Comparison of ENCODE assay signal across 12 cellular contexts in the genomic region with DNA sequence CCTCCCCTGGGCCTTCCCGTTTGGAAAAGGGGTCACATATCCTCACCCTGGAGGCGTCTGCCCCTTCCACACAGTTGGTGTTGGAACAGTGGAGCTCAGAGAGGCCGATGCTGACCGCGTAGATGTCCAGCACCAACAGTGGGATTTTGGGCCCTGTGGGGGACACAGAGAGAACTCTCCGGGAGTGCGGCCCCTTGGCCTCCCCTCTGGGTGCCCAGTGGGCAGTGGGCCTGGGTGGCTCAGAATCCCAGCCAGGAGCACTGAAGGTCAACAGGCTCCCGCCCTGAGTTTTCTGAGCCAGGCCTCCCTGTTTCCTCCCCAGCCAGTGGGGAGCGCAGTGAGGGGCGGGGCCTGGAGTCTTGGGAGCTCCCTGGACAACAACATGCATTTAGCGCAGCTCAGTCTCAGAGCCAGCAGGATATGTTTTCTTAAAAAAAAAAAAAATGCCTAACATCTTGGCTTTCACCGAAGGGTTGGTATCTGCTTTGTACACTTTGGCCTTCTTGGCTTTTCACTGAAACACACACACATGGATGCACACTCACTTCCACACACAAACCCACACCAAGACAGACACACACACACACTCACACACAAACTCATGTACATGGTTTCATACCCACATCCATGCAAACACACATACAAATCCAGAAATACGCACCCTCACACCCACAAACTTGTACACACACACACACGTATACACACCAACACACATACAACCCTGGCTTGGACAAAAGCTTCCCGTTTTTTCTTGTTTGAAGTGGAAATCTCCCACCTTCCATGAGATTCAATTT. TPM values are rescaled to one million over a fixed set of nuclear protein-coding genes. Genes with fewer than 3 reads are reported as not detected.
DNase-seq lines count a peak whose midpoint lies in the region; TF ChIP-seq lines count a peak whose summit lies in the region.
"Had no signal": no experiment of that assay in that cellular context is flagged by ENCODE, and none has a peak within 500 bp of the region (broad histone marks: within the 10 kb centered on the region; RNA-seq: fewer than 3 reads in every experiment).

No MANE protein-coding gene starts in this region.

- peaks cover 7 to 62% (median 39%) of the 10 kb centered on the region in 4 donors for H3K4me1 ChIP-seq in stomach

- in situ Hi-C loops in GM13977 (cut with MboI; ENCODE audit: low pct_unique_long_range_greater_than_20kb, low sequenced_read_pairs, unreplicated experiment), result no loop called here

- DNase-seq in HFFc6 (no peak), left kidney (ENCODE audit: low read depth, low spot score) (peak; percentile 87), stomach (peak; percentile 34), GM13977 (ENCODE audit: low spot score) (no peak), retina (no peak), NCI-H1092 treated with DMSO at 0.1 percent for 48 hours (lab: John Stamatoyannopoulos, UW) (no peak)
- DNase-seq in activated naive CD4-positive, alpha-beta T cell treated with anti-CD3 and anti-CD28 coated beads, Interleukin-2, amount 10 ng/mL, durations not matched to agents 7 days and 5 days, result no peak
- DNase-seq: activated CD4-positive, CD25-positive, alpha-beta regulatory T cell had no signal

- no peaks in the 10 kb centered on the region for H3K9me3 Mint-ChIP-seq in HFFc6
- H3K9me3 Mint-ChIP-seq in activated naive CD4-positive, alpha-beta T cell treated with anti-CD3 and anti-CD28 coated beads, Interleukin-2, amount 10 ng/mL, durations not matched to agents 7 days and 5 days, result no peaks in the 10 kb centered on the region
- H3K9me3 Mint-ChIP-seq: central memory CD8-positive, alpha-beta T cell had no signal

- H3K27me3 Mint-ChIP-seq in HFFc6 (ENCODE audit: insufficient read depth), result peaks cover 8% of the 10 kb centered on the region
- peaks cover 10% of the 10 kb centered on the region for H3K27me3 Mint-ChIP-seq in activated naive CD4-positive, alpha-beta T cell treated with anti-CD3 and anti-CD28 coated beads, Interleukin-2, amount 10 ng/mL, durations not matched to agents 7 days and 5 days

- H3K9me3 ChIP-seq in stomach, result no peaks in the 10 kb centered on the region

- H3K36me3 ChIP-seq in stomach, result peaks cover 0 to 10% (median 0%) of the 10 kb centered on the region in 4 donors

- 34 to 54% (median 47%) methylated on average over 13 to 15 of the region's 15 CpGs for WGBS in stomach, 5 donors

- peak overlapping the region; percentile 31 to 40 (median 36) for H3K4me3 ChIP-seq in stomach

- H3K36me3 Mint-ChIP-seq in HFFc6 (ENCODE audit: low read depth), result no peaks in the 10 kb centered on the region
- H3K36me3 Mint-ChIP-seq in activated naive CD4-positive, alpha-beta T cell treated with anti-CD3 and anti-CD28 coated beads, Interleukin-2, amount 10 ng/mL, durations not matched to agents 7 days and 5 days, result no peaks in the 10 kb centered on the region

- H3K27me3 ChIP-seq in stomach, result peaks cover 0 to 3% (median 0%) of the 10 kb centered on the region in 3 donors

- H3K27ac Mint-ChIP-seq in HFFc6, result peak overlapping the region; percentile 36
- no peak overlapping the region for H3K27ac Mint-ChIP-seq in activated naive CD4-positive, alpha-beta T cell treated with anti-CD3 and anti-CD28 coated beads, Interleukin-2, amount 10 ng/mL, durations not matched to agents 7 days and 5 days

- peak overlapping the region; percentile 14; the same call in 1 of the 2 replicates for H3K4me3 Mint-ChIP-seq in HFFc6
- H3K4me3 Mint-ChIP-seq in activated naive CD4-positive, alpha-beta T cell treated with anti-CD3 and anti-CD28 coated beads, Interleukin-2, amount 10 ng/mL, durations not matched to agents 7 days and 5 days, result no peak overlapping the region
- H3K4me3 Mint-ChIP-seq: central memory CD8-positive, alpha-beta T cell had no signal

- H3K27ac ChIP-seq in cingulate gyrus (ENCODE audit: low read depth, low read length) (peak overlapping the region; percentile 62), stomach (peak overlapping the region; percentile 22 to 80 (median 61))

- no peak for TF ChIP-seq CTCF in HFFc6 (IDR thresholded peaks at IDR 0.05)
- no peak for TF ChIP-seq CTCF in stomach (IDR thresholded peaks at IDR 0.05)
- no peak for TF ChIP-seq CTCF in GM13977 (IDR thresholded peaks at IDR 0.05; ENCODE audit: extremely low read depth, insufficient read depth, missing control alignments)

- H3K4me1 Mint-ChIP-seq in HFFc6 (ENCODE audit: low read depth), result peaks cover 37% of the 10 kb centered on the region
- no peaks in the 10 kb centered on the region for H3K4me1 Mint-ChIP-seq in activated naive CD4-positive, alpha-beta T cell treated with anti-CD3 and anti-CD28 coated beads, Interleukin-2, amount 10 ng/mL, durations not matched to agents 7 days and 5 days
- H3K4me1 Mint-ChIP-seq: central memory CD8-positive, alpha-beta T cell had no signal

- no peak for TF ChIP-seq POLR2A in stomach (IDR thresholded peaks at IDR 0.05)

- intact Hi-C loops in stomach (cut with DNase I; ENCODE audit: low total_unique reads), result no loop called here

- TF ChIP-seq EP300 in stomach (IDR thresholded peaks at IDR 0.05), result no peak

- CTCF ChIA-PET in activated naive CD4-positive, alpha-beta T cell treated with anti-CD3 and anti-CD28 coated beads, Interleukin-2, amount 10 ng/mL, durations not matched to agents 7 days and 5 days (lab: Charles Lee), result no interaction called here

RNA-seq across cellular contexts. Expression of a gene that starts 0.6 kb away (rescaled TPM):
- total RNA-seq in HFFc6 (2021; fragmentation: NEBNext Ultra II Directional; extraction: Animal tissue kit (Norgen Biotek cat#: 25700)), result 1 to 10 TPM; 1.7 to 6.3 (median 1.9) TPM
- total RNA-seq in stomach, result 10 to 100 TPM in 4 of 5 donors, 1 to 10 TPM in 1; 8.4 to 44.6 (median 28.6) TPM
- polyA plus RNA-seq in stomach, result 1 to 10 TPM; 3.5 to 9.0 (median 3.6) TPM
- total RNA-seq: HT-29 had no signal

RNA-seq across cellular contexts. Expression of a gene that starts 29.6 kb away (rescaled TPM):
- 1 to 10 TPM; 2.2 to 3.2 (median 2.6) TPM for total RNA-seq in HFFc6 (2021; fragmentation: NEBNext Ultra II Directional; extraction: Animal tissue kit (Norgen Biotek cat#: 25700))
- 1 to 10 TPM in 1 of 5 donors, not detected in 4; 1.5 TPM for total RNA-seq in stomach
- polyA plus RNA-seq in stomach, result under 1 TPM in 1 of 3 donors, not detected in 2; 0.95 TPM

RNA-seq across cellular contexts. Expression of a gene that starts 42.6 kb away (rescaled TPM):
- under 1 TPM in 1 of 6 experiments, not detected in 5; 0.07 TPM for total RNA-seq in HFFc6 (2021; fragmentation: NEBNext Ultra II Directional; extraction: Animal tissue kit (Norgen Biotek cat#: 25700))
- 1 to 10 TPM in 2 of 5 donors, under 1 TPM in 1, not detected in 2; 0.29 to 4.4 (median 1.0) TPM for total RNA-seq in stomach
- under 1 TPM in 2 of 3 donors, not detected in 1; 0.19 to 0.30 TPM for polyA plus RNA-seq in stomach
- total RNA-seq: H4, HT-29 had no signal

Comparison
In these comparisons a context has a peak if more than half of its experiments do, and no peak if none do; other contexts are left out.
1. DNase-seq: peak in left kidney (single experiment) and stomach (single experiment); none in HFFc6 (single experiment), GM13977 (single experiment), retina (single experiment), NCI-H1092 treated with DMSO at 0.1 percent for 48 hours (single experiment) and activated naive CD4-positive, alpha-beta T cell treated with anti-CD3 and anti-CD28 coated beads, Interleukin-2, amount 10 ng/mL, durations not matched to agents 7 days and 5 days (single experiment).